ENCODE assay signal across 1 cellular context in the genomic region with DNA sequence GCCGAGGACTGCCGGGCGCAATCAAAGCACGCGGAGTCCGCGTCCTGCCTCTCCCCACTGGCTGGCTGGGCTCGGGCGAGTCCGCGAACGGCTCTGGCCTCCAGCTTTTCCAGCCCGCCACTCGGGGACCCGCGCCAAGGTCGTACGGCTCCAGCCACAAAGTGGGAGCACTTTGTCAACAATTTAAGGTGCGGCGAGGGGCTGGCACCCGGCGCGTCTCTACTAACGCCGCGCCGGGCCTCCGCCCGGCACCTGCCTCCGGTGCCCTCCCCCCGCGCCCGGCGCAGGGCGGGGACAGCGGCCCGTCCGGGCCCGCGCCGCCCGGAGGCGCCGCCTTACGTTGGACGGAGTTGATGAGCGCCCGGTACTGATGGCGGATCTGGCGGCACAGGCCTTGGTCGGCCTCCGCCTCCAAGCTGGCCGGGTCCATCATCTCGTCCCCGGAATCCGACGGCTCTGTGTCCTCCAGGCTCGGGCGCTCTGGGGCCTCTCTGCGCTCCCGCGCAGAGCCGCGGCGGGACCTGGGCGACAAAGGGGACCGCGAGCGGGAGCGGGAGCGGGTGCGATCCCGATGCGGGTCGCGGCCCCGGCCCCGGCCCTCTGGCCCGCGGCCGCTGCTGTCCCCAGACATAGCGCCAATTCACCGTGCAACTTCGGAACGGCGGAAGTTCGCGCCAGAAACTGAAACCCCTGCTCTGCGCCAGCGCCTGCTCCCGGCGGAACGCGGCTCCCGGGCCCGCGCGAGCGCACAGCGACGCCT.
TF ChIP-seq lines count a peak whose summit lies in the region.

A gene with protein sequence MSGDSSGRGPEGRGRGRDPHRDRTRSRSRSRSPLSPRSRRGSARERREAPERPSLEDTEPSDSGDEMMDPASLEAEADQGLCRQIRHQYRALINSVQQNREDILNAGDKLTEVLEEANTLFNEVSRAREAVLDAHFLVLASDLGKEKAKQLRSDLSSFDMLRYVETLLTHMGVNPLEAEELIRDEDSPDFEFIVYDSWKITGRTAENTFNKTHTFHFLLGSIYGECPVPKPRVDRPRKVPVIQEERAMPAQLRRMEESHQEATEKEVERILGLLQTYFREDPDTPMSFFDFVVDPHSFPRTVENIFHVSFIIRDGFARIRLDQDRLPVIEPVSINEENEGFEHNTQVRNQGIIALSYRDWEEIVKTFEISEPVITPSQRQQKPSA (minus strand): TSS at position 683 of the 760 bp plus-strand sequence. CDS start 52 bp downstream, at position 631.

TF ChIP-seq in HepG2, 621 proteins besides CTCF, POLR2A, EP300 and RAD21 (continued from another document and continues in another):
- TF ChIP-seq, protein P1, sequence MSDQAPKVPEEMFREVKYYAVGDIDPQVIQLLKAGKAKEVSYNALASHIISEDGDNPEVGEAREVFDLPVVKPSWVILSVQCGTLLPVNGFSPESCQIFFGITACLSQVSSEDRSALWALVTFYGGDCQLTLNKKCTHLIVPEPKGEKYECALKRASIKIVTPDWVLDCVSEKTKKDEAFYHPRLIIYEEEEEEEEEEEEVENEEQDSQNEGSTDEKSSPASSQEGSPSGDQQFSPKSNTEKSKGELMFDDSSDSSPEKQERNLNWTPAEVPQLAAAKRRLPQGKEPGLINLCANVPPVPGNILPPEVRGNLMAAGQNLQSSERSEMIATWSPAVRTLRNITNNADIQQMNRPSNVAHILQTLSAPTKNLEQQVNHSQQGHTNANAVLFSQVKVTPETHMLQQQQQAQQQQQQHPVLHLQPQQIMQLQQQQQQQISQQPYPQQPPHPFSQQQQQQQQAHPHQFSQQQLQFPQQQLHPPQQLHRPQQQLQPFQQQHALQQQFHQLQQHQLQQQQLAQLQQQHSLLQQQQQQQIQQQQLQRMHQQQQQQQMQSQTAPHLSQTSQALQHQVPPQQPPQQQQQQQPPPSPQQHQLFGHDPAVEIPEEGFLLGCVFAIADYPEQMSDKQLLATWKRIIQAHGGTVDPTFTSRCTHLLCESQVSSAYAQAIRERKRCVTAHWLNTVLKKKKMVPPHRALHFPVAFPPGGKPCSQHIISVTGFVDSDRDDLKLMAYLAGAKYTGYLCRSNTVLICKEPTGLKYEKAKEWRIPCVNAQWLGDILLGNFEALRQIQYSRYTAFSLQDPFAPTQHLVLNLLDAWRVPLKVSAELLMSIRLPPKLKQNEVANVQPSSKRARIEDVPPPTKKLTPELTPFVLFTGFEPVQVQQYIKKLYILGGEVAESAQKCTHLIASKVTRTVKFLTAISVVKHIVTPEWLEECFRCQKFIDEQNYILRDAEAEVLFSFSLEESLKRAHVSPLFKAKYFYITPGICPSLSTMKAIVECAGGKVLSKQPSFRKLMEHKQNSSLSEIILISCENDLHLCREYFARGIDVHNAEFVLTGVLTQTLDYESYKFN (CRISPR knock-in tag; conservative IDR thresholded peaks at IDR 0.05) = no peak
- peak; percentile 58; the same call in 1 of the 2 replicates for TF ChIP-seq ZNF563 (CRISPR knock-in tag; IDR thresholded peaks at IDR 0.05)
- TF ChIP-seq BORCS8-MEF2B (CRISPR knock-in tag; IDR thresholded peaks at IDR 0.05) = peak; percentile 86
- TF ChIP-seq RCOR2 (CRISPR knock-in tag; IDR thresholded peaks at IDR 0.05) = no peak
- no peak for TF ChIP-seq ZNF816 (CRISPR knock-in tag; IDR thresholded peaks at IDR 0.05; ENCODE audit: borderline replicate concordance)
- TF ChIP-seq POLR2AphosphoS2 (IDR thresholded peaks at IDR 0.05; ENCODE audit: low read depth, low read length) = no peak
- TF ChIP-seq ZNF253 (CRISPR knock-in tag; IDR thresholded peaks at IDR 0.05; ENCODE audit: borderline replicate concordance) = no peak
- peak; percentile 75; the same call in 1 of the 2 replicates for TF ChIP-seq MEIS1 (CRISPR knock-in tag; IDR thresholded peaks at IDR 0.05; ENCODE audit: borderline replicate concordance)
- TF ChIP-seq TIGD3 (CRISPR knock-in tag; IDR thresholded peaks at IDR 0.05; ENCODE audit: borderline replicate concordance) = no peak
- TF ChIP-seq, protein P2, sequence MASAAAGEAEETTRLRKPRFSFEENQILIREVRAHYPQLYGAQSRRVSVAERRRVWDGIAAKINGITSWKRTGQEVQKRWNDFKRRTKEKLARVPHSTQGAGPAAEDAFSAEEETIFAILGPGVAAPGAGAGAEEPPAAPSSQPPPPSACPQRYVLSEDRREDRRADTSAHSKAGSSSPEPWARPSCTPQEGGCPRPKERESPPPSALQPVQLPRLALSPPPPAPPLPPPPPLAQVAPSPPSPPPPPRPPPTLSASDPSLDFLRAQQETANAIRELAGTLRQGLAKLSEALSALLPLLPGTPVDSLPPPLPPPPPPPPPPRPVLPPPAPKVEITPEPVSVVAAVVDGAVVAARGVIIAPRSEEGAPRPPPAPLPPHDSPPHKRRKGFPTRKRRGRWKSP (CRISPR knock-in tag; IDR thresholded peaks at IDR 0.05) = peak; percentile 99
- no peak for TF ChIP-seq ONECUT2 (CRISPR knock-in tag; IDR thresholded peaks at IDR 0.05)
- TF ChIP-seq ZIK1 (CRISPR knock-in tag; IDR thresholded peaks at IDR 0.05; ENCODE audit: borderline replicate concordance, low read depth) = no peak
- TF ChIP-seq, protein P3, sequence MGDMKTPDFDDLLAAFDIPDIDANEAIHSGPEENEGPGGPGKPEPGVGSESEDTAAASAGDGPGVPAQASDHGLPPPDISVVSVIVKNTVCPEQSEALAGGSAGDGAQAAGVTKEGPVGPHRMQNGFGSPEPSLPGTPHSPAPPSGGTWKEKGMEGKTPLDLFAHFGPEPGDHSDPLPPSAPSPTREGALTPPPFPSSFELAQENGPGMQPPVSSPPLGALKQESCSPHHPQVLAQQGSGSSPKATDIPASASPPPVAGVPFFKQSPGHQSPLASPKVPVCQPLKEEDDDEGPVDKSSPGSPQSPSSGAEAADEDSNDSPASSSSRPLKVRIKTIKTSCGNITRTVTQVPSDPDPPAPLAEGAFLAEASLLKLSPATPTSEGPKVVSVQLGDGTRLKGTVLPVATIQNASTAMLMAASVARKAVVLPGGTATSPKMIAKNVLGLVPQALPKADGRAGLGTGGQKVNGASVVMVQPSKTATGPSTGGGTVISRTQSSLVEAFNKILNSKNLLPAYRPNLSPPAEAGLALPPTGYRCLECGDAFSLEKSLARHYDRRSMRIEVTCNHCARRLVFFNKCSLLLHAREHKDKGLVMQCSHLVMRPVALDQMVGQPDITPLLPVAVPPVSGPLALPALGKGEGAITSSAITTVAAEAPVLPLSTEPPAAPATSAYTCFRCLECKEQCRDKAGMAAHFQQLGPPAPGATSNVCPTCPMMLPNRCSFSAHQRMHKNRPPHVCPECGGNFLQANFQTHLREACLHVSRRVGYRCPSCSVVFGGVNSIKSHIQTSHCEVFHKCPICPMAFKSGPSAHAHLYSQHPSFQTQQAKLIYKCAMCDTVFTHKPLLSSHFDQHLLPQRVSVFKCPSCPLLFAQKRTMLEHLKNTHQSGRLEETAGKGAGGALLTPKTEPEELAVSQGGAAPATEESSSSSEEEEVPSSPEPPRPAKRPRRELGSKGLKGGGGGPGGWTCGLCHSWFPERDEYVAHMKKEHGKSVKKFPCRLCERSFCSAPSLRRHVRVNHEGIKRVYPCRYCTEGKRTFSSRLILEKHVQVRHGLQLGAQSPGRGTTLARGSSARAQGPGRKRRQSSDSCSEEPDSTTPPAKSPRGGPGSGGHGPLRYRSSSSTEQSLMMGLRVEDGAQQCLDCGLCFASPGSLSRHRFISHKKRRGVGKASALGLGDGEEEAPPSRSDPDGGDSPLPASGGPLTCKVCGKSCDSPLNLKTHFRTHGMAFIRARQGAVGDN (CRISPR knock-in tag; IDR thresholded peaks at IDR 0.05) = peak; percentile 83
- no peak for TF ChIP-seq KDM5A (IDR thresholded peaks at IDR 0.05; ENCODE audit: borderline replicate concordance, low read length)
- TF ChIP-seq, protein P4, sequence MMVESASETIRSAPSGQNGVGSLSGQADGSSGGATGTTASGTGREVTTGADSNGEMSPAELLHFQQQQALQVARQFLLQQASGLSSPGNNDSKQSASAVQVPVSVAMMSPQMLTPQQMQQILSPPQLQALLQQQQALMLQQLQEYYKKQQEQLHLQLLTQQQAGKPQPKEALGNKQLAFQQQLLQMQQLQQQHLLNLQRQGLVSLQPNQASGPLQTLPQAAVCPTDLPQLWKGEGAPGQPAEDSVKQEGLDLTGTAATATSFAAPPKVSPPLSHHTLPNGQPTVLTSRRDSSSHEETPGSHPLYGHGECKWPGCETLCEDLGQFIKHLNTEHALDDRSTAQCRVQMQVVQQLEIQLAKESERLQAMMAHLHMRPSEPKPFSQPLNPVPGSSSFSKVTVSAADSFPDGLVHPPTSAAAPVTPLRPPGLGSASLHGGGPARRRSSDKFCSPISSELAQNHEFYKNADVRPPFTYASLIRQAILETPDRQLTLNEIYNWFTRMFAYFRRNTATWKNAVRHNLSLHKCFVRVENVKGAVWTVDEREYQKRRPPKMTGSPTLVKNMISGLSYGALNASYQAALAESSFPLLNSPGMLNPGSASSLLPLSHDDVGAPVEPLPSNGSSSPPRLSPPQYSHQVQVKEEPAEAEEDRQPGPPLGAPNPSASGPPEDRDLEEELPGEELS (CRISPR knock-in tag; IDR thresholded peaks at IDR 0.05) = no peak
- TF ChIP-seq HNF1B (CRISPR knock-in tag; IDR thresholded peaks at IDR 0.05) = no peak
- peak; percentile 54; the same call in 1 of the 2 replicates for TF ChIP-seq ZNF616 (CRISPR knock-in tag; IDR thresholded peaks at IDR 0.05; ENCODE audit: low read depth)
- TF ChIP-seq, protein P5, sequence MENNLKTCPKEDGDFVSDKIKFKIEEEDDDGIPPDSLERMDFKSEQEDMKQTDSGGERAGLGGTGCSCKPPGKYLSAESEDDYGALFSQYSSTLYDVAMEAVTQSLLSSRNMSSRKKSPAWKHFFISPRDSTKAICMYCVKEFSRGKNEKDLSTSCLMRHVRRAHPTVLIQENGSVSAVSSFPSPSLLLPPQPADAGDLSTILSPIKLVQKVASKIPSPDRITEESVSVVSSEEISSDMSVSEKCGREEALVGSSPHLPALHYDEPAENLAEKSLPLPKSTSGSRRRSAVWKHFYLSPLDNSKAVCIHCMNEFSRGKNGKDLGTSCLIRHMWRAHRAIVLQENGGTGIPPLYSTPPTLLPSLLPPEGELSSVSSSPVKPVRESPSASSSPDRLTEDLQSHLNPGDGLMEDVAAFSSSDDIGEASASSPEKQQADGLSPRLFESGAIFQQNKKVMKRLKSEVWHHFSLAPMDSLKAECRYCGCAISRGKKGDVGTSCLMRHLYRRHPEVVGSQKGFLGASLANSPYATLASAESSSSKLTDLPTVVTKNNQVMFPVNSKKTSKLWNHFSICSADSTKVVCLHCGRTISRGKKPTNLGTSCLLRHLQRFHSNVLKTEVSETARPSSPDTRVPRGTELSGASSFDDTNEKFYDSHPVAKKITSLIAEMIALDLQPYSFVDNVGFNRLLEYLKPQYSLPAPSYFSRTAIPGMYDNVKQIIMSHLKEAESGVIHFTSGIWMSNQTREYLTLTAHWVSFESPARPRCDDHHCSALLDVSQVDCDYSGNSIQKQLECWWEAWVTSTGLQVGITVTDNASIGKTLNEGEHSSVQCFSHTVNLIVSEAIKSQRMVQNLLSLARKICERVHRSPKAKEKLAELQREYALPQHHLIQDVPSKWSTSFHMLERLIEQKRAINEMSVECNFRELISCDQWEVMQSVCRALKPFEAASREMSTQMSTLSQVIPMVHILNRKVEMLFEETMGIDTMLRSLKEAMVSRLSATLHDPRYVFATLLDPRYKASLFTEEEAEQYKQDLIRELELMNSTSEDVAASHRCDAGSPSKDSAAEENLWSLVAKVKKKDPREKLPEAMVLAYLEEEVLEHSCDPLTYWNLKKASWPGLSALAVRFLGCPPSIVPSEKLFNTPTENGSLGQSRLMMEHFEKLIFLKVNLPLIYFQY (CRISPR knock-in tag; IDR thresholded peaks at IDR 0.05; ENCODE audit: borderline replicate concordance) = no peak
- TF ChIP-seq ARNT2 (CRISPR knock-in tag; IDR thresholded peaks at IDR 0.05; ENCODE audit: low read depth) = peak; percentile 85
- TF ChIP-seq, protein P6, sequence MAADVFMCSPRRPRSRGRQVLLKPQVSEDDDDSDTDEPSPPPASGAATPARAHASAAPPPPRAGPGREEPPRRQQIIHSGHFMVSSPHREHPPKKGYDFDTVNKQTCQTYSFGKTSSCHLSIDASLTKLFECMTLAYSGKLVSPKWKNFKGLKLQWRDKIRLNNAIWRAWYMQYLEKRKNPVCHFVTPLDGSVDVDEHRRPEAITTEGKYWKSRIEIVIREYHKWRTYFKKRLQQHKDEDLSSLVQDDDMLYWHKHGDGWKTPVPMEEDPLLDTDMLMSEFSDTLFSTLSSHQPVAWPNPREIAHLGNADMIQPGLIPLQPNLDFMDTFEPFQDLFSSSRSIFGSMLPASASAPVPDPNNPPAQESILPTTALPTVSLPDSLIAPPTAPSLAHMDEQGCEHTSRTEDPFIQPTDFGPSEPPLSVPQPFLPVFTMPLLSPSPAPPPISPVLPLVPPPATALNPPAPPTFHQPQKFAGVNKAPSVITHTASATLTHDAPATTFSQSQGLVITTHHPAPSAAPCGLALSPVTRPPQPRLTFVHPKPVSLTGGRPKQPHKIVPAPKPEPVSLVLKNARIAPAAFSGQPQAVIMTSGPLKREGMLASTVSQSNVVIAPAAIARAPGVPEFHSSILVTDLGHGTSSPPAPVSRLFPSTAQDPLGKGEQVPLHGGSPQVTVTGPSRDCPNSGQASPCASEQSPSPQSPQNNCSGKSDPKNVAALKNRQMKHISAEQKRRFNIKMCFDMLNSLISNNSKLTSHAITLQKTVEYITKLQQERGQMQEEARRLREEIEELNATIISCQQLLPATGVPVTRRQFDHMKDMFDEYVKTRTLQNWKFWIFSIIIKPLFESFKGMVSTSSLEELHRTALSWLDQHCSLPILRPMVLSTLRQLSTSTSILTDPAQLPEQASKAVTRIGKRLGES (CRISPR knock-in tag; IDR thresholded peaks at IDR 0.05; ENCODE audit: borderline replicate concordance) = 0 out of 2 replicates have a peak, but pooled peaks have one; percentile 13
- TF ChIP-seq ZNF101 (CRISPR knock-in tag; IDR thresholded peaks at IDR 0.05; ENCODE audit: borderline replicate concordance, low read depth) = no peak
- no peak for TF ChIP-seq NFYB (CRISPR knock-in tag; IDR thresholded peaks at IDR 0.05)
